In the genomic region with DNA sequence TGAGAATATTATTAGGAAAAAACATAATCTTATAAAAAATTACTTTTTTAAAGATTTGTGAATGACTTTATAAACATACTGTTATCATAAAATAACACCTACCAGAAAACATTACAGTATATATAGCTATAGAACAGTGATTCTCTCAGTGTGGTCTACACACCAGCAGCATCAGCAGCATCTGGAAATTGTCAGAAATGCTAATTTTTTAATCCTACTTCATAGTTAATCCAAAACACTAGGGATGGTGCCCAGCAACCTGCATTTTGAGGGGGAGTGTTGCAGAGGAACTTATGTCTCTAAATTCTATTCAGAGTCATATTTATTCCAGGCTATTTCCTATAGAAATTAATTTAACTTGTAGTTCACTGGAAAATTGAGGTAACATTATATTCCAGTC, we compare ENCODE assay signal across 31 cellular contexts.
"Had no signal": no experiment of that assay in that cellular context is flagged by ENCODE, and none has a peak within 500 bp of the region (broad histone marks: within the 10 kb centered on the region; RNA-seq: fewer than 3 reads in every experiment).

No MANE protein-coding gene starts in this region.

- H3K4me3 ChIP-seq: adrenal gland, body of pancreas, breast epithelium had no signal

- H3K9me3 ChIP-seq: adrenal gland, body of pancreas, breast epithelium had no signal

- ATAC-seq: activated CD8-positive, alpha-beta T cell treated with anti-CD3 and anti-CD28 coated beads for 36 hours; activated naive CD4-positive, alpha-beta T cell treated with anti-CD3 and anti-CD28 coated beads, Interleukin-2, amount 50 U/mL, for 72 hours; activated T-cell treated with anti-CD3 and anti-CD28 coated beads, Interleukin-2, amount 50 U/mL, for 4 hours; activated T-cell treated with anti-CD3 and anti-CD28 coated beads, Interleukin-2, amount 50 U/mL, for 72 hours; activated T-helper 17 cell treated with anti-CD3 and anti-CD28 coated beads, Interleukin-2, amount 50 U/mL, for 72 hours; body of pancreas had no signal

- H3K27me3 ChIP-seq: adrenal gland, body of pancreas, brain microvascular endothelial cell, breast epithelium had no signal

- H3K4me1 ChIP-seq: adrenal gland, body of pancreas, breast epithelium had no signal

- H3K27ac ChIP-seq: body of pancreas, brain microvascular endothelial cell, breast epithelium, VCaP had no signal

- DNase-seq: activated B cell treated with CpG ODN at 0.5 μM for 24 hours; activated CD4-positive, alpha-beta memory T cell treated with anti-CD3 and anti-CD28 coated beads for 36 hours; activated CD4-positive, alpha-beta T cell treated with anti-CD3 and anti-CD28 coated beads for 4 hours; activated CD4-positive, alpha-beta T cell treated with anti-CD3 and anti-CD28 coated beads, Interleukin-2, amount 10 ng/mL, durations not matched to agents 24 days and 14 days; activated CD4-positive, alpha-beta T cell treated with anti-CD3 and anti-CD28 coated beads, Interleukin-2, amount 50 U/mL, for 1 hour; activated CD4-positive, alpha-beta T cell treated with anti-CD3 and anti-CD28 coated beads, Interleukin-2, amount 50 U/mL, for 4 hours; activated CD4-positive, CD25-positive, alpha-beta regulatory T cell treated with anti-CD3 and anti-CD28 coated beads, Interleukin-2, amount 50 U/mL, for 72 hours; activated CD8-positive, alpha-beta memory T cell treated with anti-CD3 and anti-CD28 coated beads, Interleukin-2, amount 50 U/mL, for 4 hours; activated CD8-positive, alpha-beta T cell treated with anti-CD3 and anti-CD28 coated beads for 36 hours; activated effector memory CD4-positive, alpha-beta T cell treated with anti-CD3 and anti-CD28 coated beads, Interleukin-2, amount 50 U/mL, for 16 hours; activated gamma-delta T cell treated with Interleukin-2 at 50 U/mL for 16 hours; activated naive CD4-positive, alpha-beta T cell; activated naive CD4-positive, alpha-beta T cell treated with anti-CD3 and anti-CD28 coated beads for 36 hours; activated naive CD4-positive, alpha-beta T cell treated with anti-CD3 and anti-CD28 coated beads, Interleukin-2, amount 50 U/mL, for 16 hours; activated naive CD8-positive, alpha-beta T cell treated with anti-CD3 and anti-CD28 coated beads for 36 hours; activated T-cell treated with anti-CD3 and anti-CD28 coated beads for 4 hours; activated T-cell treated with anti-CD3 and anti-CD28 coated beads, Interleukin-2, amount 50 U/mL, for 1 hour; activated T-cell treated with anti-CD3 and anti-CD28 coated beads, Interleukin-2, amount 50 U/mL, for 4 hours; activated T-cell treated with anti-CD3 and anti-CD28 coated beads, Interleukin-2, amount 50 U/mL, for 72 hours; adrenal gland; amniotic stem cell; aorta; body of pancreas; brain microvascular endothelial cell; central memory CD4-positive, alpha-beta T cell; T-helper 2 cell; T-helper 9 cell had no signal

- H3K36me3 ChIP-seq: adrenal gland, brain microvascular endothelial cell, breast epithelium had no signal
